9 cellular contexts compared by ENCODE assay signal in the genomic region with DNA sequence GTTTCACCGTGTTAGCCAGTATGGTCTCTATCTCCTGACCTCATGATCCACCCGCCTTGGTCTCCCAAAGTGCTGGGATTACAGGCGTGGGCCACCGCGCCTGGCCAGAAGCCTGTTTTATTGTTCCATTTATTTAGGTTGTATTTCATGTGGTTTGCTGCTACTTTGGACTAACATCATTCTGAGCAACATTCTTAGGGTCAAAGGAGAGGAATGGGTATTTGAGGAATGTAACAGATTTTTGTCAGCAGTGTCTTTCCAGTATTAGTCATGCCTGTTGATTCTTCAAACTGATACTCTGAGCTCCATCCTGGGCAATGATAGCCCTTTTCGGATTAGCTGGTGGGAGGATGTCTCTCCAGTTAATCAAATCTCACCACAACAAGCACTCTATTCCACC.
A peak's percentile ranks its signal among the peaks of the same experiment; 100 is the strongest.
DNase-seq lines count a peak whose midpoint lies in the region; ATAC-seq, FAIRE-seq and TF ChIP-seq lines count a peak whose summit lies in the region.
"Had no signal": no experiment of that assay in that cellular context is flagged by ENCODE, and none has a peak within 500 bp of the region (broad histone marks: within the 10 kb centered on the region; RNA-seq: fewer than 3 reads in every experiment).

No MANE protein-coding gene starts in this region.

- H3K4me2 ChIP-seq in skeletal muscle satellite cell (ENCODE audit: low read length), result peak overlapping the region; percentile 44
- H3K4me2 ChIP-seq: KMS-11 had no signal

- H3K4me1 Mint-ChIP-seq in activated T-helper 1 cell treated with anti-CD3 and anti-CD28 coated beads, Interleukin-12 subunit alpha, Interleukin-12 subunit beta, Interleukin-2, Interleukin-4 antibody, amounts not matched to agents 30 ng/mL and 10 ng/mL and 1 ng/mL, durations not matched to agents 14 hours and 24 hours and 36 hours (ENCODE audit: low read depth), result no peaks in the 10 kb centered on the region

- FAIRE-seq in G401.6 (lab: Jason Lieb, UNC), result peak; percentile 98

- no peak for TF ChIP-seq CTCF in fibroblast of villous mesenchyme (IDR thresholded peaks at IDR 0.05; ENCODE audit: insufficient read depth, low read depth, low read length)

- peaks cover 29% of the 10 kb centered on the region for H3K27me3 Mint-ChIP-seq in activated T-helper 1 cell treated with anti-CD3 and anti-CD28 coated beads, Interleukin-12 subunit alpha, Interleukin-12 subunit beta, Interleukin-2, Interleukin-4 antibody, amounts not matched to agents 30 ng/mL and 10 ng/mL and 1 ng/mL, durations not matched to agents 14 hours and 24 hours and 36 hours (ENCODE audit: insufficient read depth)

- ATAC-seq in SK-N-SH treated with all-trans-retinoic acid at 6 μM for 48 hours (peak; percentile 89), HG03159 (IDR thresholded peaks at IDR 0.05; ENCODE audit: unreplicated experiment) (no peak), GM19467 (IDR thresholded peaks at IDR 0.05; ENCODE audit: unreplicated experiment) (no peak)

- H3K9ac ChIP-seq in skeletal muscle satellite cell (ENCODE audit: low read depth, low read length), result peak overlapping the region; percentile 76
- H3K9ac ChIP-seq: KMS-11 had no signal

- no peaks in the 10 kb centered on the region for H3K27me3 ChIP-seq in skeletal muscle satellite cell (ENCODE audit: control insufficient read depth, insufficient read depth, low read length)

- H3K4me3 Mint-ChIP-seq in activated T-helper 1 cell treated with anti-CD3 and anti-CD28 coated beads, Interleukin-12 subunit alpha, Interleukin-12 subunit beta, Interleukin-2, Interleukin-4 antibody, amounts not matched to agents 30 ng/mL and 10 ng/mL and 1 ng/mL, durations not matched to agents 14 hours and 24 hours and 36 hours, result no peak overlapping the region

- H3K4me3 ChIP-seq in fibroblast of villous mesenchyme (ENCODE audit: low read depth, low read length) (no peak overlapping the region), skeletal muscle satellite cell (ENCODE audit: low read length) (no peak overlapping the region)

- H3K27ac Mint-ChIP-seq in activated T-helper 1 cell treated with anti-CD3 and anti-CD28 coated beads, Interleukin-12 subunit alpha, Interleukin-12 subunit beta, Interleukin-2, Interleukin-4 antibody, amounts not matched to agents 30 ng/mL and 10 ng/mL and 1 ng/mL, durations not matched to agents 14 hours and 24 hours and 36 hours, result no peak overlapping the region

- H3K9me3 Mint-ChIP-seq in activated T-helper 1 cell treated with anti-CD3 and anti-CD28 coated beads, Interleukin-12 subunit alpha, Interleukin-12 subunit beta, Interleukin-2, Interleukin-4 antibody, amounts not matched to agents 30 ng/mL and 10 ng/mL and 1 ng/mL, durations not matched to agents 14 hours and 24 hours and 36 hours, result no peaks in the 10 kb centered on the region

- DNase-seq in fibroblast of villous mesenchyme (ENCODE audit: low read depth), result peak; percentile 94
- no peak for DNase-seq in OCI-M1 (lab: John Stamatoyannopoulos, UW)
- DNase-seq in activated T-helper 1 cell treated with anti-CD3 and anti-CD28 coated beads, Interleukin-12 subunit alpha, Interleukin-12 subunit beta, Interleukin-2, Interleukin-4 antibody, amounts not matched to agents 30 ng/mL and 10 ng/mL and 1 ng/mL, durations not matched to agents 14 hours and 24 hours and 36 hours (ENCODE audit: low spot score), result no peak

- intact Hi-C loops in activated T-helper 1 cell treated with anti-CD3 and anti-CD28 coated beads, Interleukin-12 subunit alpha, Interleukin-12 subunit beta, Interleukin-2, Interleukin-4 antibody, amounts not matched to agents 30 ng/mL and 10 ng/mL and 1 ng/mL, durations not matched to agents 14 hours and 24 hours and 36 hours (cut with micrococcal nuclease), result no loop called here

- H3K9me3 ChIP-seq in skeletal muscle satellite cell (replicated peaks; ENCODE audit: low read length), result no peaks in the 10 kb centered on the region

- no peaks in the 10 kb centered on the region for H3K36me3 Mint-ChIP-seq in activated T-helper 1 cell treated with anti-CD3 and anti-CD28 coated beads, Interleukin-12 subunit alpha, Interleukin-12 subunit beta, Interleukin-2, Interleukin-4 antibody, amounts not matched to agents 30 ng/mL and 10 ng/mL and 1 ng/mL, durations not matched to agents 14 hours and 24 hours and 36 hours (ENCODE audit: low read depth)

- no peaks in the 10 kb centered on the region for H3K36me3 ChIP-seq in skeletal muscle satellite cell (ENCODE audit: insufficient read depth, low read length)

- H3K4me1 ChIP-seq in skeletal muscle satellite cell (ENCODE audit: control insufficient read depth, insufficient read depth, low read length), result peaks cover 31% of the 10 kb centered on the region

TF ChIP-seq in SK-N-SH treated with all-trans-retinoic acid at 6 μM for 48 hours, 23 proteins besides CTCF, POLR2A, EP300 and RAD21:
- TF ChIP-seq GLIS3 (CRISPR knock-in tag; IDR thresholded peaks at IDR 0.05), result no peak
- peak; percentile 40; the same call in 1 of the 2 replicates for TF ChIP-seq ISL1 (CRISPR knock-in tag; IDR thresholded peaks at IDR 0.05)
- no peak for TF ChIP-seq ZNF70 (CRISPR knock-in tag; IDR thresholded peaks at IDR 0.05)
- TF ChIP-seq, protein P1, sequence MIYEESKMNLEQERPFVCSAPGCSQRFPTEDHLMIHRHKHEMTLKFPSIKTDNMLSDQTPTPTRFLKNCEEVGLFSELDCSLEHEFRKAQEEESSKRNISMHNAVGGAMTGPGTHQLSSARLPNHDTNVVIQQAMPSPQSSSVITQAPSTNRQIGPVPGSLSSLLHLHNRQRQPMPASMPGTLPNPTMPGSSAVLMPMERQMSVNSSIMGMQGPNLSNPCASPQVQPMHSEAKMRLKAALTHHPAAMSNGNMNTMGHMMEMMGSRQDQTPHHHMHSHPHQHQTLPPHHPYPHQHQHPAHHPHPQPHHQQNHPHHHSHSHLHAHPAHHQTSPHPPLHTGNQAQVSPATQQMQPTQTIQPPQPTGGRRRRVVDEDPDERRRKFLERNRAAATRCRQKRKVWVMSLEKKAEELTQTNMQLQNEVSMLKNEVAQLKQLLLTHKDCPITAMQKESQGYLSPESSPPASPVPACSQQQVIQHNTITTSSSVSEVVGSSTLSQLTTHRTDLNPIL (CRISPR knock-in tag; IDR thresholded peaks at IDR 0.05; ENCODE audit: low read depth), result no peak
- TF ChIP-seq, protein P2, sequence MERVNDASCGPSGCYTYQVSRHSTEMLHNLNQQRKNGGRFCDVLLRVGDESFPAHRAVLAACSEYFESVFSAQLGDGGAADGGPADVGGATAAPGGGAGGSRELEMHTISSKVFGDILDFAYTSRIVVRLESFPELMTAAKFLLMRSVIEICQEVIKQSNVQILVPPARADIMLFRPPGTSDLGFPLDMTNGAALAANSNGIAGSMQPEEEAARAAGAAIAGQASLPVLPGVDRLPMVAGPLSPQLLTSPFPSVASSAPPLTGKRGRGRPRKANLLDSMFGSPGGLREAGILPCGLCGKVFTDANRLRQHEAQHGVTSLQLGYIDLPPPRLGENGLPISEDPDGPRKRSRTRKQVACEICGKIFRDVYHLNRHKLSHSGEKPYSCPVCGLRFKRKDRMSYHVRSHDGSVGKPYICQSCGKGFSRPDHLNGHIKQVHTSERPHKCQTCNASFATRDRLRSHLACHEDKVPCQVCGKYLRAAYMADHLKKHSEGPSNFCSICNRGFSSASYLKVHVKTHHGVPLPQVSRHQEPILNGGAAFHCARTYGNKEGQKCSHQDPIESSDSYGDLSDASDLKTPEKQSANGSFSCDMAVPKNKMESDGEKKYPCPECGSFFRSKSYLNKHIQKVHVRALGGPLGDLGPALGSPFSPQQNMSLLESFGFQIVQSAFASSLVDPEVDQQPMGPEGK (CRISPR knock-in tag; IDR thresholded peaks at IDR 0.05; ENCODE audit: borderline replicate concordance), result no peak
- TF ChIP-seq ZNF8 (CRISPR knock-in tag; IDR thresholded peaks at IDR 0.05), result no peak
- TF ChIP-seq ZFP30 (CRISPR knock-in tag; IDR thresholded peaks at IDR 0.05), result no peak
- no peak for TF ChIP-seq SNAI2 (CRISPR knock-in tag; IDR thresholded peaks at IDR 0.05)
- no peak for TF ChIP-seq TCF4 (CRISPR knock-in tag; IDR thresholded peaks at IDR 0.05; ENCODE audit: borderline replicate concordance)
- no peak for TF ChIP-seq ARNTL (CRISPR knock-in tag; IDR thresholded peaks at IDR 0.05; ENCODE audit: borderline replicate concordance, low read depth)
- TF ChIP-seq ZNF565 (CRISPR knock-in tag; conservative IDR thresholded peaks at IDR 0.05; ENCODE audit: low read depth), result no peak
- TF ChIP-seq CSDC2 (CRISPR knock-in tag; IDR thresholded peaks at IDR 0.05), result no peak
- TF ChIP-seq RARB (CRISPR knock-in tag; IDR thresholded peaks at IDR 0.05), result no peak
- TF ChIP-seq ZC3H10 (CRISPR knock-in tag; IDR thresholded peaks at IDR 0.05), result no peak
- TF ChIP-seq, protein P3, sequence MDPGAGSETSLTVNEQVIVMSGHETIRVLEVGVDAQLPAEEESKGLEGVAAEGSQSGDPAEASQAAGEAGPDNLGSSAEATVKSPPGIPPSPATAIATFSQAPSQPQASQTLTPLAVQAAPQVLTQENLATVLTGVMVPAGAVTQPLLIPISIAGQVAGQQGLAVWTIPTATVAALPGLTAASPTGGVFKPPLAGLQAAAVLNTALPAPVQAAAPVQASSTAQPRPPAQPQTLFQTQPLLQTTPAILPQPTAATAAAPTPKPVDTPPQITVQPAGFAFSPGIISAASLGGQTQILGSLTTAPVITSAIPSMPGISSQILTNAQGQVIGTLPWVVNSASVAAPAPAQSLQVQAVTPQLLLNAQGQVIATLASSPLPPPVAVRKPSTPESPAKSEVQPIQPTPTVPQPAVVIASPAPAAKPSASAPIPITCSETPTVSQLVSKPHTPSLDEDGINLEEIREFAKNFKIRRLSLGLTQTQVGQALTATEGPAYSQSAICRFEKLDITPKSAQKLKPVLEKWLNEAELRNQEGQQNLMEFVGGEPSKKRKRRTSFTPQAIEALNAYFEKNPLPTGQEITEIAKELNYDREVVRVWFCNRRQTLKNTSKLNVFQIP (CRISPR knock-in tag; IDR thresholded peaks at IDR 0.05; ENCODE audit: borderline replicate concordance, low read depth), result no peak
- TF ChIP-seq ZFP3 (CRISPR knock-in tag; IDR thresholded peaks at IDR 0.05), result peak; percentile 68; the same call in 1 of the 2 replicates
